ENCODE assay signal across 23 cellular contexts in genomic region chr5:98499892-98500291, GRCh38.
"Had no signal": no experiment of that assay in that cellular context is flagged by ENCODE, and none has a peak within 500 bp of the region (broad histone marks: within the 10 kb centered on the region; RNA-seq: fewer than 3 reads in every experiment).

No MANE protein-coding gene starts in this region.

- DNase-seq: natural killer cell; occipital lobe; ovary; posterior cingulate gyrus; psoas muscle; right cardiac atrium; right lobe of liver; sigmoid colon; small intestine; stimulated activated CD4-positive, alpha-beta T cell treated with anti-CD3 and anti-CD28 coated beads, Interleukin-15, amount 100 ng/mL, for 24 hours; stimulated activated CD4-positive, alpha-beta T cell treated with anti-CD3 and anti-CD28 coated beads, Interleukin-2, amount 100 ng/mL, for 24 hours; stimulated activated CD4-positive, alpha-beta T cell treated with anti-CD3 and anti-CD28 coated beads, Interleukin-2, amount 100 ng/mL, for 48 hours; stimulated activated CD4-positive, alpha-beta T cell treated with anti-CD3 and anti-CD28 coated beads, Interleukin-4, amount 100 ng/mL, for 24 hours; stimulated activated naive B cell treated with anti-CD40 and anti-IgM and Interleukin-4, amounts not matched to agents 10 μg/mL and 1 μg/mL and 100 μg/mL, for 72 hours; stimulated activated naive CD4-positive, alpha-beta T cell treated with Interleukin-2 at 50 U/mL for 16 hours; stomach; thyroid gland; trophoblast cell; upper lobe of left lung had no signal

- H3K79me2 ChIP-seq: parathyroid adenoma had no signal

- H3K9me3 ChIP-seq: ovary, psoas muscle, right lobe of liver, sigmoid colon, stomach, thoracic aorta, thyroid gland, tibial nerve, upper lobe of left lung, vagina had no signal

- H3K27ac ChIP-seq: ovary, parathyroid adenoma, psoas muscle, right lobe of liver, sigmoid colon, stomach, thoracic aorta, thyroid gland, tibial nerve, upper lobe of left lung, vagina had no signal

- H3K9ac ChIP-seq: parathyroid adenoma had no signal

- H3K36me3 ChIP-seq: ovary, right lobe of liver, sigmoid colon, stomach, thoracic aorta, thyroid gland, tibial nerve, upper lobe of left lung, vagina had no signal

- H3K27me3 ChIP-seq: ovary, right lobe of liver, sigmoid colon, stomach, thyroid gland, tibial nerve, upper lobe of left lung, vagina had no signal

- H3K4me3 ChIP-seq: ovary, psoas muscle, right lobe of liver, sigmoid colon, stomach, thoracic aorta, thyroid gland, tibial nerve, upper lobe of left lung, vagina had no signal

- H3K4me1 ChIP-seq: parathyroid adenoma, psoas muscle, right lobe of liver, thyroid gland, tibial nerve, upper lobe of left lung, vagina had no signal

- H2AFZ ChIP-seq: parathyroid adenoma had no signal
